1 cellular context compared by ENCODE assay signal in genomic region chr9:87464992-87465378, GRCh38.
TF ChIP-seq lines count a peak whose summit lies in the region.

No MANE protein-coding gene starts in this region.

TF ChIP-seq in K562, 482 proteins besides CTCF, POLR2A, EP300 and RAD21 (continued from another document):
- no peak for TF ChIP-seq ETS1 (conservative IDR thresholded peaks at IDR 0.05; ENCODE audit: control insufficient read depth, low read depth, low read length)
